Comparison of ENCODE assay signal across 21 cellular contexts in the genomic region with DNA sequence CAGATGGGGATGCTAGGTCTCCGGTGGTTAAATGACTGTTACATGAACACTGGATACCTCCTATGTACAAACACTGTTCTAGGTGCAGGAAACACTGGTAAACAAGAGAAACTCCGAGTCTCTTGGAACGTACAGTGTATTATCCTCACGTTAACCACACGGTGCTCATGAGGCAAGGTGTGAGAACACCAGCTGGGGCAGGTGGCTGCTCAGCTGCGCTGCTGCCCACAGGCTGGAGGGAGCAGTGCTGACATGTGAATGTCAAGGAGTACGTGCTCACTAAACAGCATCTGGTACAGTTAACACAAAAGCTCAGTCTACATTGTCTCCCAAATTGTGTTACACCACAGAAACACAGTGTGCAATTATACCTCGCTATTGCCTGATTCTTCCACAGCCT.
DNase-seq lines count a peak whose midpoint lies in the region; ATAC-seq and TF ChIP-seq lines count a peak whose summit lies in the region.
"Had no signal": no experiment of that assay in that cellular context is flagged by ENCODE, and none has a peak within 500 bp of the region (broad histone marks: within the 10 kb centered on the region; RNA-seq: fewer than 3 reads in every experiment).

No MANE protein-coding gene starts in this region.

- peak overlapping the region; percentile 72 for H3K27ac Mint-ChIP-seq in activated CD4-positive, alpha-beta T cell treated with anti-CD3 and anti-CD28 coated beads, Interleukin-2, amount 10 ng/mL, durations not matched to agents 7 days and 5 days
- no peak overlapping the region for H3K27ac Mint-ChIP-seq in activated CD4-positive, alpha-beta T cell treated with anti-CD3 and anti-CD28 coated beads, Interleukin-2, amount 10 ng/mL, durations not matched to agents 24 days and 14 days
- H3K27ac Mint-ChIP-seq in naive thymus-derived CD4-positive, alpha-beta T cell = peak overlapping the region in 1 of 9 donors; percentile 47
- H3K27ac Mint-ChIP-seq: activated T-helper 2 cell treated with anti-CD3 and anti-CD28 coated beads, Interferon-gamma antibody, Interleukin-2, Interleukin-4, amounts not matched to agents 10 μg/mL and 5 μg/mL and 100 μg/mL, durations not matched to agents 14 hours and 24 hours and 36 hours; CD4-positive, alpha-beta memory T cell had no signal

- no peaks in the 10 kb centered on the region for H3K4me1 ChIP-seq in HEK293 (ENCODE audit: control insufficient read depth, insufficient read depth, low read length)
- peaks cover 0 to 35% of the 10 kb centered on the region in 2 donors for H3K4me1 ChIP-seq in naive thymus-derived CD4-positive, alpha-beta T cell (ENCODE audit: control insufficient read depth in 2 of 2, insufficient read depth in 2 of 2, low read length in 2 of 2)
- H3K4me1 ChIP-seq: body of pancreas, heart right ventricle had no signal

- no peak overlapping the region for H3K4me3 Mint-ChIP-seq in activated CD4-positive, alpha-beta T cell treated with anti-CD3 and anti-CD28 coated beads, Interleukin-2, amount 10 ng/mL, durations not matched to agents 7 days and 5 days
- H3K4me3 Mint-ChIP-seq in activated CD4-positive, alpha-beta T cell treated with anti-CD3 and anti-CD28 coated beads, Interleukin-2, amount 10 ng/mL, durations not matched to agents 24 days and 14 days = no peak overlapping the region
- H3K4me3 Mint-ChIP-seq in naive thymus-derived CD4-positive, alpha-beta T cell = no peak overlapping the region
- H3K4me3 Mint-ChIP-seq: CD4-positive, alpha-beta memory T cell; nephron had no signal

- no peak overlapping the region for H3K27ac ChIP-seq in HEK293 (ENCODE audit: extremely low read depth, low read depth, low read length)
- H3K27ac ChIP-seq in naive thymus-derived CD4-positive, alpha-beta T cell (ENCODE audit: low read depth, low read length) = no peak overlapping the region
- H3K27ac ChIP-seq: body of pancreas, heart right ventricle had no signal

- H3K9me3 ChIP-seq in HEK293 (ENCODE audit: control insufficient read depth, insufficient read depth, low read depth, low read length) = no peaks in the 10 kb centered on the region
- no peaks in the 10 kb centered on the region for H3K9me3 ChIP-seq in naive thymus-derived CD4-positive, alpha-beta T cell (ENCODE audit: control insufficient read depth in 2 of 3, low read length in 3 of 3)
- H3K9me3 ChIP-seq: body of pancreas, heart right ventricle had no signal

- H3K4me3 ChIP-seq in HEK293 (ENCODE audit: low read depth, low read length) = no peak overlapping the region
- H3K4me3 ChIP-seq in naive thymus-derived CD4-positive, alpha-beta T cell (ENCODE audit: low read length) = no peak overlapping the region
- H3K4me3 ChIP-seq: body of pancreas, GM12878, heart right ventricle had no signal

- H3K36me3 ChIP-seq in HEK293 (ENCODE audit: control insufficient read depth in 2 of 2, insufficient read depth in 1 of 2, low read length in 2 of 2) = no peaks in the 10 kb centered on the region
- H3K36me3 ChIP-seq in naive thymus-derived CD4-positive, alpha-beta T cell (ENCODE audit: control insufficient read depth in 2 of 3, insufficient read depth in 3 of 3, low read length in 3 of 3) = no peaks in the 10 kb centered on the region
- H3K36me3 ChIP-seq: heart right ventricle had no signal

- CTCF ChIA-PET in activated CD4-positive, alpha-beta T cell treated with anti-CD3 and anti-CD28 coated beads, Interleukin-2, amount 10 ng/mL, durations not matched to agents 7 days and 5 days (lab: Charles Lee) = no interaction called here
- CTCF ChIA-PET in HEK293 (lab: Yijun Ruan, JAX) = interaction anchor here (1.0 kb wide), 1 partner anchor 117 kb away, joined by 3 read pairs; no protein-coding TSS in a partner anchor
- CTCF ChIA-PET in naive thymus-derived CD4-positive, alpha-beta T cell (lab: Charles Lee) = no interaction called here

- H3K4me1 Mint-ChIP-seq in activated CD4-positive, alpha-beta T cell treated with anti-CD3 and anti-CD28 coated beads, Interleukin-2, amount 10 ng/mL, durations not matched to agents 7 days and 5 days = peaks cover 16% of the 10 kb centered on the region
- peaks cover 5% of the 10 kb centered on the region for H3K4me1 Mint-ChIP-seq in activated CD4-positive, alpha-beta T cell treated with anti-CD3 and anti-CD28 coated beads, Interleukin-2, amount 10 ng/mL, durations not matched to agents 24 days and 14 days
- peaks cover 0 to 8% (median 0%) of the 10 kb centered on the region in 7 donors for H3K4me1 Mint-ChIP-seq in naive thymus-derived CD4-positive, alpha-beta T cell
- H3K4me1 Mint-ChIP-seq: nephron had no signal

- no peaks in the 10 kb centered on the region for H3K9me3 Mint-ChIP-seq in activated CD4-positive, alpha-beta T cell treated with anti-CD3 and anti-CD28 coated beads, Interleukin-2, amount 10 ng/mL, durations not matched to agents 7 days and 5 days
- H3K9me3 Mint-ChIP-seq in activated CD4-positive, alpha-beta T cell treated with anti-CD3 and anti-CD28 coated beads, Interleukin-2, amount 10 ng/mL, durations not matched to agents 24 days and 14 days = no peaks in the 10 kb centered on the region
- no peaks in the 10 kb centered on the region for H3K9me3 Mint-ChIP-seq in naive thymus-derived CD4-positive, alpha-beta T cell
- H3K9me3 Mint-ChIP-seq: activated T-helper 2 cell treated with anti-CD3 and anti-CD28 coated beads, Interferon-gamma antibody, Interleukin-2, Interleukin-4, amounts not matched to agents 10 μg/mL and 5 μg/mL and 100 μg/mL, durations not matched to agents 14 hours and 24 hours and 36 hours; CD4-positive, alpha-beta memory T cell; nephron had no signal

- no peaks in the 10 kb centered on the region for H3K27me3 ChIP-seq in naive thymus-derived CD4-positive, alpha-beta T cell (ENCODE audit: control insufficient read depth in 2 of 2, insufficient read depth in 2 of 2, low read length in 2 of 2)
- H3K27me3 ChIP-seq: body of pancreas had no signal

- H3K36me3 Mint-ChIP-seq in activated CD4-positive, alpha-beta T cell treated with anti-CD3 and anti-CD28 coated beads, Interleukin-2, amount 10 ng/mL, durations not matched to agents 7 days and 5 days (ENCODE audit: low read depth) = no peaks in the 10 kb centered on the region
- H3K36me3 Mint-ChIP-seq in activated CD4-positive, alpha-beta T cell treated with anti-CD3 and anti-CD28 coated beads, Interleukin-2, amount 10 ng/mL, durations not matched to agents 24 days and 14 days (ENCODE audit: low read depth) = no peaks in the 10 kb centered on the region
- H3K36me3 Mint-ChIP-seq in naive thymus-derived CD4-positive, alpha-beta T cell = no peaks in the 10 kb centered on the region
- H3K36me3 Mint-ChIP-seq: CD4-positive, alpha-beta memory T cell had no signal

- TF ChIP-seq CTCF in HEK293 (tag by site-specific recombination; IDR thresholded peaks at IDR 0.05) = no peak
- no peak for TF ChIP-seq CTCF in GM10266 (IDR thresholded peaks at IDR 0.05; ENCODE audit: control insufficient read depth, insufficient read depth, low read depth, missing control alignments)

- in situ Hi-C loops in G401 (cut with HindIII; ENCODE audit: low sequenced_read_pairs) = no loop called here

- DNase-seq in activated CD4-positive, alpha-beta T cell treated with anti-CD3 and anti-CD28 coated beads, Interleukin-2, amount 10 ng/mL, durations not matched to agents 7 days and 5 days = peak; percentile 42
- DNase-seq in activated CD4-positive, alpha-beta T cell treated with anti-CD3 and anti-CD28 coated beads, Interleukin-2, amount 10 ng/mL, durations not matched to agents 24 days and 14 days = no peak
- peak; percentile 16 for DNase-seq in SHP77 treated with DMSO at 0.1 percent for 48 hours (lab: John Stamatoyannopoulos, UW)
- DNase-seq in naive thymus-derived CD4-positive, alpha-beta T cell = no peak
- no peak for DNase-seq in G401 (ENCODE audit: low spot score)
- DNase-seq in GM10266 (ENCODE audit: extremely low spot score) = no peak
- DNase-seq in NCI-H510A treated with DMSO at 0.1 percent for 48 hours (lab: John Stamatoyannopoulos, UW) = no peak
- DNase-seq: ACHN; activated CD4-positive, alpha-beta T cell treated with anti-CD3 and anti-CD28 coated beads, Interleukin-2, amount 50 U/mL, for 48 hours; heart right ventricle; islet precursor cell; KG1; mammary epithelial cell; stimulated activated CD4-positive, alpha-beta T cell treated with anti-CD3 and anti-CD28 coated beads, Interleukin-15, amount 100 ng/mL, for 24 hours had no signal

- intact Hi-C loops in activated CD4-positive, alpha-beta T cell treated with anti-CD3 and anti-CD28 coated beads, Interleukin-2, amount 10 ng/mL, durations not matched to agents 24 days and 14 days (cut with micrococcal nuclease) = no loop called here
- intact Hi-C loops in naive thymus-derived CD4-positive, alpha-beta T cell (cut with micrococcal nuclease) = no loop called here

- peak; percentile 75 for ATAC-seq in naive thymus-derived CD4-positive, alpha-beta T cell
- ATAC-seq: body of pancreas, GM12878, Panc1 had no signal

- no peaks in the 10 kb centered on the region for H3K27me3 Mint-ChIP-seq in activated CD4-positive, alpha-beta T cell treated with anti-CD3 and anti-CD28 coated beads, Interleukin-2, amount 10 ng/mL, durations not matched to agents 7 days and 5 days
- no peaks in the 10 kb centered on the region for H3K27me3 Mint-ChIP-seq in activated CD4-positive, alpha-beta T cell treated with anti-CD3 and anti-CD28 coated beads, Interleukin-2, amount 10 ng/mL, durations not matched to agents 24 days and 14 days
- H3K27me3 Mint-ChIP-seq in naive thymus-derived CD4-positive, alpha-beta T cell = no peaks in the 10 kb centered on the region
- H3K27me3 Mint-ChIP-seq: CD4-positive, alpha-beta memory T cell had no signal

- POLR2A ChIA-PET in activated CD4-positive, alpha-beta T cell treated with anti-CD3 and anti-CD28 coated beads, Interleukin-2, amount 10 ng/mL, durations not matched to agents 7 days and 5 days (lab: Charles Lee) = no interaction called here
- POLR2A ChIA-PET in HEK293 (lab: Yijun Ruan, JAX) = no interaction called here
- POLR2A ChIA-PET in naive thymus-derived CD4-positive, alpha-beta T cell (lab: Charles Lee) = no interaction called here

TF ChIP-seq in HEK293, 187 proteins besides CTCF, POLR2A, EP300 and RAD21 (continues in another document):
- no peak for TF ChIP-seq ZNF184 (tag by site-specific recombination; IDR thresholded peaks at IDR 0.05)
- TF ChIP-seq, protein P1, sequence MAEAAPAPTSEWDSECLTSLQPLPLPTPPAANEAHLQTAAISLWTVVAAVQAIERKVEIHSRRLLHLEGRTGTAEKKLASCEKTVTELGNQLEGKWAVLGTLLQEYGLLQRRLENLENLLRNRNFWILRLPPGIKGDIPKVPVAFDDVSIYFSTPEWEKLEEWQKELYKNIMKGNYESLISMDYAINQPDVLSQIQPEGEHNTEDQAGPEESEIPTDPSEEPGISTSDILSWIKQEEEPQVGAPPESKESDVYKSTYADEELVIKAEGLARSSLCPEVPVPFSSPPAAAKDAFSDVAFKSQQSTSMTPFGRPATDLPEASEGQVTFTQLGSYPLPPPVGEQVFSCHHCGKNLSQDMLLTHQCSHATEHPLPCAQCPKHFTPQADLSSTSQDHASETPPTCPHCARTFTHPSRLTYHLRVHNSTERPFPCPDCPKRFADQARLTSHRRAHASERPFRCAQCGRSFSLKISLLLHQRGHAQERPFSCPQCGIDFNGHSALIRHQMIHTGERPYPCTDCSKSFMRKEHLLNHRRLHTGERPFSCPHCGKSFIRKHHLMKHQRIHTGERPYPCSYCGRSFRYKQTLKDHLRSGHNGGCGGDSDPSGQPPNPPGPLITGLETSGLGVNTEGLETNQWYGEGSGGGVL (tag by site-specific recombination; IDR thresholded peaks at IDR 0.05) = no peak

Comparison
In these comparisons a context has a peak if more than half of its experiments do, and no peak if none do; other contexts are left out.
1. DNase-seq: peak in activated CD4-positive, alpha-beta T cell treated with anti-CD3 and anti-CD28 coated beads, Interleukin-2, amount 10 ng/mL, durations not matched to agents 7 days and 5 days (single experiment) and SHP77 treated with DMSO at 0.1 percent for 48 hours (single experiment); none in activated CD4-positive, alpha-beta T cell treated with anti-CD3 and anti-CD28 coated beads, Interleukin-2, amount 10 ng/mL, durations not matched to agents 24 days and 14 days (single experiment), naive thymus-derived CD4-positive, alpha-beta T cell (0 of 9), G401 (single experiment), GM10266 (single experiment) and NCI-H510A treated with DMSO at 0.1 percent for 48 hours (single experiment).